ENCODE assay signal across 15 cellular contexts in genomic region chr17:34725008-34725407, GRCh38.
"Had no signal": no experiment of that assay in that cellular context is flagged by ENCODE, and none has a peak within 500 bp of the region (broad histone marks: within the 10 kb centered on the region; RNA-seq: fewer than 3 reads in every experiment).

No MANE protein-coding gene starts in this region.

- H3K4me1 ChIP-seq: left lung, sigmoid colon, tibial nerve had no signal

- H3K4me3 Mint-ChIP-seq: activated T-cell treated with anti-CD3 and anti-CD28 coated beads, Interleukin-2, amount 50 U/mL, for 24 hours; brain; natural killer cell treated with Interleukin-12 subunit alpha and Interleukin-12 subunit beta and Interleukin-15 and Interleukin-18, amount 100 ng/mL, for 72 hours; stimulated activated naive B cell treated with anti-CD40 and anti-IgM and Interleukin-4, amounts not matched to agents 10 μg/mL and 1 μg/mL and 100 μg/mL, for 72 hours had no signal

- H3K36me3 Mint-ChIP-seq: activated naive CD4-positive, alpha-beta T cell treated with anti-CD3 and anti-CD28 coated beads, Interleukin-2, amount 50 U/mL, for 72 hours; brain; natural killer cell treated with Interleukin-12 subunit alpha and Interleukin-12 subunit beta and Interleukin-15 and Interleukin-18, amount 100 ng/mL, for 72 hours; stimulated activated naive B cell treated with anti-CD40 and anti-IgM and Interleukin-4, amounts not matched to agents 10 μg/mL and 1 μg/mL and 100 μg/mL, for 72 hours had no signal

- DNase-seq: activated CD4-positive, alpha-beta T cell treated with anti-CD3 and anti-CD28 coated beads, Interleukin-2, amount 50 U/mL, for 1 hour; activated effector memory CD4-positive, alpha-beta T cell treated with Interleukin-2 at 50 U/mL for 16 hours; activated T-cell treated with anti-CD3 and anti-CD28 coated beads, Interleukin-2, amount 50 U/mL, for 24 hours; amniotic stem cell; dermis blood vessel endothelial cell; left lung; sigmoid colon; stimulated activated CD4-positive, alpha-beta T cell treated with anti-CD3 and anti-CD28 coated beads, Interleukin-2, amount 100 ng/mL, for 24 hours; stimulated activated naive B cell treated with anti-CD40 and anti-IgM and Interleukin-4, amounts not matched to agents 10 μg/mL and 1 μg/mL and 100 μg/mL, for 72 hours; T-helper 2 cell had no signal

- H3K4me3 ChIP-seq: left lung, sigmoid colon, tibial nerve had no signal

- H3K36me3 ChIP-seq: left lung, sigmoid colon, tibial nerve had no signal

- H3K27ac Mint-ChIP-seq: activated naive CD4-positive, alpha-beta T cell treated with anti-CD3 and anti-CD28 coated beads, Interleukin-2, amount 50 U/mL, for 72 hours; activated T-cell treated with anti-CD3 and anti-CD28 coated beads, Interleukin-2, amount 50 U/mL, for 24 hours; natural killer cell treated with Interleukin-12 subunit alpha and Interleukin-12 subunit beta and Interleukin-15 and Interleukin-18, amount 100 ng/mL, for 72 hours; stimulated activated naive B cell treated with anti-CD40 and anti-IgM and Interleukin-4, amounts not matched to agents 10 μg/mL and 1 μg/mL and 100 μg/mL, for 72 hours had no signal

- H3K4me1 Mint-ChIP-seq: stimulated activated naive B cell treated with anti-CD40 and anti-IgM and Interleukin-4, amounts not matched to agents 10 μg/mL and 1 μg/mL and 100 μg/mL, for 72 hours had no signal

- H3K27me3 ChIP-seq: tibial nerve had no signal

- H3K9me3 ChIP-seq: left lung, sigmoid colon, tibial nerve had no signal

- ATAC-seq: activated naive CD4-positive, alpha-beta T cell treated with anti-CD3 and anti-CD28 coated beads, Interleukin-2, amount 50 U/mL, for 72 hours; esophagus mucosa; left lung; natural killer cell treated with Interleukin-12 subunit alpha and Interleukin-12 subunit beta and Interleukin-15 and Interleukin-18, amount 100 ng/mL, for 72 hours; stimulated activated naive B cell treated with anti-CD40 and anti-IgM and Interleukin-4, amounts not matched to agents 10 μg/mL and 1 μg/mL and 100 μg/mL, for 72 hours had no signal

- H3K9me3 Mint-ChIP-seq: activated naive CD4-positive, alpha-beta T cell treated with anti-CD3 and anti-CD28 coated beads, Interleukin-2, amount 50 U/mL, for 72 hours; activated T-cell treated with anti-CD3 and anti-CD28 coated beads, Interleukin-2, amount 50 U/mL, for 24 hours; natural killer cell treated with Interleukin-12 subunit alpha and Interleukin-12 subunit beta and Interleukin-15 and Interleukin-18, amount 100 ng/mL, for 72 hours; stimulated activated naive B cell treated with anti-CD40 and anti-IgM and Interleukin-4, amounts not matched to agents 10 μg/mL and 1 μg/mL and 100 μg/mL, for 72 hours had no signal
